ENCODE assay signal across 7 cellular contexts in the genomic region with DNA sequence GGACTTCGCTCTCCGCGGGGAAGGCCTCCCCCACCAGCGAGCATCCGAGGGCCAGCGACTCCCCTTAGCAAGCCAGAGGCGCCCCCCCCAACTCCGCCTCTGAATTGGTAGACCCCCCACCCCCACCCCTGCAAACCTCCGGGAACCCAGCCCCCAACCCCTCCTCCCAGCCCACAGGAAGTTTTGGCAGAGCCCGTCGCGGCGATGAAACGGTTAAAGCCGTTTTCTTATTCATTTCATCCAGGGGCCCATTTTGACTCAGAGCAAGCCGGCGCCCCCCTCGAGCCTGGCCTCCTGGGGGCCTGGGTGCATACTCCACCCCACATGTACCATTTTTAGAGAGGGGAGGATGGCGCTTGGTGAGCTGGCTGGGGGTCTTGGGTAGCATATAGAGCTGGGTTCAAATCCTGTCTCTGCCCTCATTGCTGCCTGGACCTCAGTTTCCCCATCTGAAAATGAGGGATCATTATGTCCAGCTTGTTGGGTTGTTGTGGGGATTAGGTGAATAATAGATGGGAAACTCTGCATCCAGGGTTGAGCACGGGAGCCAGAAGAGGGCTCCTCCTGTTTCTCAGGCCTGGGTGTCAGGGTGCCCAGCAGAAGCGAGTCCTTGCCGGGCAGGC. TPM values are rescaled to one million over a fixed set of nuclear protein-coding genes. Genes with fewer than 3 reads are reported as not detected.
DNase-seq lines count a peak whose midpoint lies in the region; ATAC-seq and TF ChIP-seq lines count a peak whose summit lies in the region.

No MANE protein-coding gene starts in this region.

- CTCF ChIA-PET in activated CD4-positive, alpha-beta memory T cell treated with anti-CD3 and anti-CD28 coated beads for 36 hours (lab: Charles Lee) = interaction anchor here (0.6 to 3.4 kb wide), 7 partner anchors 8 to 452 kb away, joined by 3 to 32 read pairs (median 5); a partner anchor contains a TSS

- DNase-seq in HAP-1 (ENCODE audit: low spot score in 2 of 2) (no peak), foreskin keratinocyte (no peak), NCI-H526 treated with DMSO at 0.1 percent for 48 hours (lab: John Stamatoyannopoulos, UW) (no peak), midbrain (lab: John Stamatoyannopoulos, UW) (no peak)
- peak; percentile 90 for DNase-seq in activated CD4-positive, alpha-beta memory T cell treated with anti-CD3 and anti-CD28 coated beads for 36 hours
- DNase-seq in stimulated activated CD4-positive, alpha-beta T cell treated with anti-CD3 and anti-CD28 coated beads, Interleukin-12 subunit alpha, Interleukin-12 subunit beta, amount 100 ng/mL, for 48 hours (ENCODE audit: low read depth in 2 of 3, low spot score in 1 of 3) = peak; percentile 56 to 61 (median 60)

- H3K4me3 ChIP-seq in HAP-1 = peak overlapping the region; percentile 38

- H3K27me3 ChIP-seq in HAP-1 (ENCODE audit: low read depth) = no peaks in the 10 kb centered on the region
- no peaks in the 10 kb centered on the region for H3K27me3 ChIP-seq in foreskin keratinocyte

- no peaks in the 10 kb centered on the region for H3K27me3 Mint-ChIP-seq in activated CD4-positive, alpha-beta memory T cell treated with anti-CD3 and anti-CD28 coated beads for 36 hours

- H3K36me3 ChIP-seq in HAP-1 (replicated peaks) = no peaks in the 10 kb centered on the region

- POLR2A ChIA-PET in activated CD4-positive, alpha-beta memory T cell treated with anti-CD3 and anti-CD28 coated beads for 36 hours (lab: Charles Lee) = interaction anchor here (0.7 to 3.5 kb wide), 5 partner anchors 9 to 370 kb away, joined by 3 to 87 read pairs (median 3); a partner anchor contains a TSS

- no peaks in the 10 kb centered on the region for H3K9me3 ChIP-seq in HAP-1

- intact Hi-C loops in activated CD4-positive, alpha-beta memory T cell treated with anti-CD3 and anti-CD28 coated beads for 36 hours (cut with micrococcal nuclease) = no loop called here

- H3K4me3 Mint-ChIP-seq in activated CD4-positive, alpha-beta memory T cell treated with anti-CD3 and anti-CD28 coated beads for 36 hours = no peak overlapping the region

- no peaks in the 10 kb centered on the region for H3K36me3 Mint-ChIP-seq in activated CD4-positive, alpha-beta memory T cell treated with anti-CD3 and anti-CD28 coated beads for 36 hours

- no peaks in the 10 kb centered on the region for H3K9me3 Mint-ChIP-seq in activated CD4-positive, alpha-beta memory T cell treated with anti-CD3 and anti-CD28 coated beads for 36 hours

- peak overlapping the region; percentile 90 for H3K27ac ChIP-seq in foreskin keratinocyte

- no peak overlapping the region for H3K27ac Mint-ChIP-seq in activated CD4-positive, alpha-beta memory T cell treated with anti-CD3 and anti-CD28 coated beads for 36 hours

- in situ Hi-C loops in HAP-1 (cut with MboI; ENCODE audit: low sequenced_read_pairs) = no loop called here

- peaks cover 15% of the 10 kb centered on the region for H3K4me1 ChIP-seq in HAP-1
- peaks cover 31% of the 10 kb centered on the region for H3K4me1 ChIP-seq in foreskin keratinocyte

- peaks cover 32% of the 10 kb centered on the region for H3K4me1 Mint-ChIP-seq in activated CD4-positive, alpha-beta memory T cell treated with anti-CD3 and anti-CD28 coated beads for 36 hours (ENCODE audit: low read depth)

- TF ChIP-seq CTCF in foreskin keratinocyte (conservative IDR thresholded peaks at IDR 0.05) = no peak

- ATAC-seq in foreskin keratinocyte (no peak), GM18517 (IDR thresholded peaks at IDR 0.05; ENCODE audit: unreplicated experiment) (no peak)

RNA-seq across cellular contexts. Expression of a gene that starts 7.9 kb away (rescaled TPM):
- 100 to 1,000 TPM; 409 to 411 TPM for total RNA-seq in activated CD4-positive, alpha-beta memory T cell treated with anti-CD3 and anti-CD28 coated beads for 36 hours
- total RNA-seq in foreskin keratinocyte = 101 and 134 TPM in 2 replicates
- polyA plus RNA-seq in foreskin keratinocyte = 104 and 134 TPM in 2 replicates

RNA-seq across cellular contexts. Expression of a gene that starts 8.0 kb away (rescaled TPM):
- total RNA-seq in activated CD4-positive, alpha-beta memory T cell treated with anti-CD3 and anti-CD28 coated beads for 36 hours = 10 to 100 TPM; 20.2 to 22.2 TPM
- 34.5 and 35.9 TPM in 2 replicates for total RNA-seq in foreskin keratinocyte
- 32.9 and 35.5 TPM in 2 replicates for polyA plus RNA-seq in foreskin keratinocyte

RNA-seq across cellular contexts. Expression of a gene that starts 18.3 kb away (rescaled TPM):
- total RNA-seq in activated CD4-positive, alpha-beta memory T cell treated with anti-CD3 and anti-CD28 coated beads for 36 hours = 100 to 1,000 TPM; 253 to 258 TPM
- 271 and 287 TPM in 2 replicates for total RNA-seq in foreskin keratinocyte
- polyA plus RNA-seq in foreskin keratinocyte = 347 and 379 TPM in 2 replicates

RNA-seq across cellular contexts. Expression of a gene that starts 18.5 kb away (rescaled TPM):
- total RNA-seq in activated CD4-positive, alpha-beta memory T cell treated with anti-CD3 and anti-CD28 coated beads for 36 hours = 10 to 100 TPM; 42.4 to 44.6 TPM
- total RNA-seq in foreskin keratinocyte = 9.3 and 14.7 TPM in 2 replicates
- polyA plus RNA-seq in foreskin keratinocyte = 49.9 and 56.0 TPM in 2 replicates

RNA-seq across cellular contexts. Expression of a gene that starts 23.0 kb away (rescaled TPM):
- total RNA-seq in activated CD4-positive, alpha-beta memory T cell treated with anti-CD3 and anti-CD28 coated beads for 36 hours = 10 to 100 TPM; 61.9 to 66.8 TPM
- 46.6 and 49.4 TPM in 2 replicates for total RNA-seq in foreskin keratinocyte
- 54.8 and 56.1 TPM in 2 replicates for polyA plus RNA-seq in foreskin keratinocyte

Comparison
In these comparisons a context has a peak if more than half of its experiments do, and no peak if none do; other contexts are left out.
1. DNase-seq: peak in activated CD4-positive, alpha-beta memory T cell treated with anti-CD3 and anti-CD28 coated beads for 36 hours (single experiment) and stimulated activated CD4-positive, alpha-beta T cell treated with anti-CD3 and anti-CD28 coated beads, Interleukin-12 subunit alpha, Interleukin-12 subunit beta, amount 100 ng/mL, for 48 hours (3 of 3); none in HAP-1 (0 of 2), foreskin keratinocyte (0 of 2), NCI-H526 treated with DMSO at 0.1 percent for 48 hours (single experiment) and midbrain (single experiment).